In the genomic region with DNA sequence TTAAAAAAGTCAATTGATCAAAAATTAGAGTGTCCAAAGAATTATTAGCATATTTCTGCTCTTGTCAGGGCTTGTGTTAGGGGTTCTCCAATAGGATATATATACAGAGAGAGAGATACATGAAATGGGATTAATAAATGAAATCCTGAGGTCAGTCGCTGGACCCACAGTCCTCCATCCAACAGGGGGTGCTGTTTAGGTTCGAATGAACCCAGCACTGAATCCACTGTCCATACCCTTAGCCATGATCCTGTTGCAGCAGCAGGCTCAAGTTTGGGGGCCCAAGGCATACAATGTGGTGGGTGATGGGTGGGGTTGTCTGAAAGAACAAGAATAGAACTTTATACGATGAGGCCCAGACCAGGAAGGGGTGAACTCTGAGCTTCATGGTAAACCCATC, we compare ENCODE assay signal across 16 cellular contexts. TPM values are rescaled to one million over a fixed set of nuclear protein-coding genes. Genes with fewer than 3 reads are reported as not detected.
A peak's percentile ranks its signal among the peaks of the same experiment; 100 is the strongest.
DNase-seq lines count a peak whose midpoint lies in the region; ATAC-seq and TF ChIP-seq lines count a peak whose summit lies in the region.
"Had no signal": no experiment of that assay in that cellular context is flagged by ENCODE, and none has a peak within 500 bp of the region (broad histone marks: within the 10 kb centered on the region; RNA-seq: fewer than 3 reads in every experiment).

No MANE protein-coding gene starts in this region.

- H3K27ac ChIP-seq in SJCRH30 = no peak overlapping the region
- H3K27ac ChIP-seq: A549, colonic mucosa, stomach had no signal

- H3K4me3 ChIP-seq in SJCRH30 = no peak overlapping the region
- H3K4me3 ChIP-seq: A549, colonic mucosa, stomach had no signal

- POLR2A ChIA-PET in activated CD4-positive, alpha-beta T cell treated with anti-CD3 and anti-CD28 coated beads for 36 hours (lab: Charles Lee) = no interaction called here

- ATAC-seq in activated CD4-positive, alpha-beta T cell treated with anti-CD3 and anti-CD28 coated beads for 36 hours = no peak
- no peak for ATAC-seq in omental fat pad (ENCODE audit: low FRiP score)

- no peaks in the 10 kb centered on the region; the same call in 1 of the 2 replicates for H3K27me3 ChIP-seq in SJCRH30
- H3K27me3 ChIP-seq: colonic mucosa, stomach had no signal

- intact Hi-C loops in activated CD4-positive, alpha-beta T cell treated with anti-CD3 and anti-CD28 coated beads for 36 hours (cut with DNase I, micrococcal nuclease) = no loop called here

- no peaks in the 10 kb centered on the region for H3K36me3 Mint-ChIP-seq in activated CD4-positive, alpha-beta T cell treated with anti-CD3 and anti-CD28 coated beads for 36 hours (ENCODE audit: low read depth)

- no peaks in the 10 kb centered on the region for H3K4me1 ChIP-seq in SJCRH30
- H3K4me1 ChIP-seq: A549, colonic mucosa, stomach had no signal

- TF ChIP-seq CTCF in GM12874 (IDR thresholded peaks at IDR 0.05; ENCODE audit: insufficient read depth, low read depth, low read length) = peak; percentile 13; the same call in 1 of the 2 replicates
- TF ChIP-seq CTCF in omental fat pad (IDR thresholded peaks at IDR 0.05) = no peak

- H3K4me1 Mint-ChIP-seq in activated CD4-positive, alpha-beta T cell treated with anti-CD3 and anti-CD28 coated beads for 36 hours = no peaks in the 10 kb centered on the region
- H3K4me1 Mint-ChIP-seq: nephron progenitor cell had no signal

- CTCF ChIA-PET in activated CD4-positive, alpha-beta T cell treated with anti-CD3 and anti-CD28 coated beads for 36 hours (lab: Charles Lee) = interaction anchor here (1.1 kb wide), 1 partner anchor 31 kb away, joined by 3 read pairs; no protein-coding TSS in a partner anchor

- no peaks in the 10 kb centered on the region for H3K9me3 ChIP-seq in SJCRH30 (replicated peaks)
- H3K9me3 ChIP-seq: A549, colonic mucosa, stomach had no signal

- peak; percentile 35 for DNase-seq in activated CD4-positive, alpha-beta T cell treated with anti-CD3 and anti-CD28 coated beads for 36 hours
- DNase-seq in activated CD4-positive, alpha-beta T cell treated with anti-CD3 and anti-CD28 coated beads, Interleukin-2, amount 50 U/mL, for 1 hour = no peak
- DNase-seq in SJCRH30 (peak; percentile 8 to 12), iPS DF 19.7 (ENCODE audit: low read depth, low spot score) (peak; percentile 15), omental fat pad (ENCODE audit: low spot score) (no peak), AML-193 (lab: John Stamatoyannopoulos, UW) (no peak), hepatic stellate cell (ENCODE audit: low spot score) (no peak)
- DNase-seq: colonic mucosa, hypothalamus, NCI-H1105, nephron progenitor cell, stomach, SW 1271 had no signal

- H3K4me3 Mint-ChIP-seq in activated CD4-positive, alpha-beta T cell treated with anti-CD3 and anti-CD28 coated beads for 36 hours = no peak overlapping the region
- H3K4me3 Mint-ChIP-seq: nephron progenitor cell had no signal

- peaks cover 8% of the 10 kb centered on the region for H3K27me3 Mint-ChIP-seq in activated CD4-positive, alpha-beta T cell treated with anti-CD3 and anti-CD28 coated beads for 36 hours

- H3K9me3 Mint-ChIP-seq in activated CD4-positive, alpha-beta T cell treated with anti-CD3 and anti-CD28 coated beads for 36 hours (ENCODE audit: low read depth) = no peaks in the 10 kb centered on the region

- H3K36me3 ChIP-seq in SJCRH30 = no peaks in the 10 kb centered on the region
- H3K36me3 ChIP-seq: colonic mucosa, stomach had no signal

- H3K27ac Mint-ChIP-seq in activated CD4-positive, alpha-beta T cell treated with anti-CD3 and anti-CD28 coated beads for 36 hours = no peak overlapping the region
- H3K27ac Mint-ChIP-seq: nephron progenitor cell had no signal

RNA-seq across cellular contexts. Expression of a gene that starts 0.8 kb away (rescaled TPM):
- not detected for total RNA-seq in activated CD4-positive, alpha-beta T cell treated with anti-CD3 and anti-CD28 coated beads for 36 hours
- not detected in 2 replicates for total RNA-seq in SJCRH30 (2014; rRNA removed; shearing (Covaris generic))
- under 1 TPM in 1 of 4 donors, not detected in 3; 0.09 TPM for total RNA-seq in omental fat pad
- total RNA-seq: lung microvascular endothelial cell, stomach had no signal

RNA-seq across cellular contexts. Expression of a gene that starts 37.8 kb away (rescaled TPM):
- total RNA-seq in activated CD4-positive, alpha-beta T cell treated with anti-CD3 and anti-CD28 coated beads for 36 hours = not detected
- not detected in 2 replicates for total RNA-seq in SJCRH30 (2014; rRNA removed; shearing (Covaris generic))
- total RNA-seq in omental fat pad = not detected
- total RNA-seq: colonic mucosa, lung microvascular endothelial cell, stomach had no signal

Comparison
In these comparisons a context has a peak if more than half of its experiments do, and no peak if none do; other contexts are left out.
1. DNase-seq: peak in activated CD4-positive, alpha-beta T cell treated with anti-CD3 and anti-CD28 coated beads for 36 hours (single experiment), SJCRH30 (2 of 2) and iPS DF 19.7 (single experiment); none in activated CD4-positive, alpha-beta T cell treated with anti-CD3 and anti-CD28 coated beads, Interleukin-2, amount 50 U/mL, for 1 hour (single experiment), omental fat pad (single experiment), AML-193 (0 of 2) and hepatic stellate cell (single experiment).